In the genomic region with DNA sequence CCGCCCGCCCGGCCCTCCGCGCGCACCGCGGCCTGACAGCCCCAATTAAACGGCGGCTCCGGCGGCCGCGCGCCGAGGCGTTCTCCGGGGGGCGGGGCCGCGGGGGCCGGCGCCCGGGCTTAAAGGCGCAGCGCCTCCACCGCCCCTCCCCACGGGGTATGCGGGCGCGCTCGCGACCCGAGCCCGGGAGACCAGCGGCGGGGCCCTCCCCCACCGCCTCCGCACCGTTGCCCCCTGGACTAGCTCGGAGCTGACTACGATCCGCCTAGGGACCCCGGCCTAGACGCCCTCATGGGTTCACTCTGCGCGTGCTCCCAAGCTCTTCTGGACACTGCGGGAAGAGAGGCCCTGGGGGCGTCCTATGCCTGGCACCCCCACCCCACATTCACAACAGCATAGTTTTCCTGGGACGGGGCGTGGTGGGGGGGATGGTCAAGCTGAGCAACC, we compare ENCODE assay signal across 7 cellular contexts. TPM values are rescaled to one million over a fixed set of nuclear protein-coding genes. Genes with fewer than 3 reads are reported as not detected.
DNase-seq lines count a peak whose midpoint lies in the region; ATAC-seq and FAIRE-seq lines count a peak whose summit lies in the region.

TSS of gene DUSP7 (minus strand) at position 51 of the 447 bp plus-strand sequence. CDS start 205 bp downstream, outside the sequence.

- peak; percentile 48 for DNase-seq in GM18507 (ENCODE audit: extremely low spot score, insufficient read length, low read depth)
- peak; percentile 72 for DNase-seq in NCI-H345 (lab: John Stamatoyannopoulos, UW)
- peak; percentile 71 to 72 for DNase-seq in activated CD4-positive, alpha-beta T cell treated with anti-CD3 and anti-CD28 coated beads, Interleukin-2, amount 50 U/mL, for 48 hours
- peak; percentile 83 for DNase-seq in medulla oblongata (ENCODE audit: extremely low spot score)
- DNase-seq in stimulated activated CD4-positive, alpha-beta T cell treated with anti-CD3 and anti-CD28 coated beads, TNF-alpha, amount 100 ng/mL, for 4 hours (ENCODE audit: low read depth in 3 of 3) = peak; percentile 45 to 60 (median 58)

- peak within 1 kb of the TSS; percentile 52 for H3K27ac ChIP-seq in ectodermal cell (ENCODE audit: insufficient read depth, low read depth, low read length, poor library complexity, severe bottlenecking)

- H3K27me3 ChIP-seq in ectodermal cell (ENCODE audit: control insufficient read depth, insufficient read depth, low read length, poor library complexity, severe bottlenecking) = peaks cover 18% of the 10 kb centered on the region

- H3K36me3 ChIP-seq in ectodermal cell (ENCODE audit: control insufficient read depth, insufficient read depth, low read length) = no peaks in the 10 kb centered on the region

- peak; percentile 49 for FAIRE-seq in GM18507 (lab: Jason Lieb, UNC)

- WGBS in ectodermal cell, 2 experiments = 0% methylated on average over 51 of the region's 51 CpGs

- no peaks in the 10 kb centered on the region for H3K9me3 ChIP-seq in ectodermal cell (ENCODE audit: control insufficient read depth, low read length)

- ATAC-seq in HG02852 (IDR thresholded peaks at IDR 0.05; ENCODE audit: unreplicated experiment) = peak; percentile 27

- peaks cover 22% of the 10 kb centered on the region for H3K4me1 ChIP-seq in ectodermal cell (ENCODE audit: control insufficient read depth, insufficient read depth, low read length)

- H3K4me3 ChIP-seq in ectodermal cell (ENCODE audit: insufficient read depth, low read depth, low read length) = peak within 1 kb of the TSS; percentile 56

RNA-seq across cellular contexts. Expression of gene DUSP7, which starts in this region (rescaled TPM):
- 16.7 TPM for polyA plus RNA-seq in ectodermal cell (2013, experiment 1 of 4)
- polyA plus RNA-seq in ectodermal cell (2013, experiment 2 of 4) = 12.5 TPM
- polyA plus RNA-seq in ectodermal cell (2013, experiment 3 of 4) = 9.1 TPM
- 9.6 TPM for polyA plus RNA-seq in ectodermal cell (2013, experiment 4 of 4)

Comparison
In these comparisons a context has a peak if more than half of its experiments do, and no peak if none do; other contexts are left out.
1. Peak in every context shown above with its lines: DNase-seq, ATAC-seq, H3K4me3 ChIP-seq and H3K27ac ChIP-seq.